ENCODE assay signal across 28 cellular contexts in the genomic region with DNA sequence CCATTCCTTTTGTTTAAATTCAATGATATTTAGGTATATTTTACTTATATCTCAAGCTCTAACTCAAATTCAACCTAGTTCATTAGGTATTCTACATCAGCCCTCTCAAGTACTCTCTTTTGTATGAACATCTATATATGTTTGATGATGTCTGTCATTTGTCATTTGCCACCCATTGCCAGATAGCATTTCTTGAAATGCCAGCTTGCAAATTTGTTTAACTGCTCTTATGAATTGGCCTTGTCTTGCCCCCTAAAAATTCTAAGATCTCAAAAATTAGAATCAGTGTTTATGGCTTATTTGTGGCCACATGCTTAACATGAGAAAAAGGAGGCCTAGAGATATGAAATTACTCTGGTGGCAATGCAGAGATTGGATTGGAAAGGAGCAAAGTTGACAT.
DNase-seq lines count a peak whose midpoint lies in the region; ATAC-seq, FAIRE-seq and TF ChIP-seq lines count a peak whose summit lies in the region.
"Had no signal": no experiment of that assay in that cellular context is flagged by ENCODE, and none has a peak within 500 bp of the region (broad histone marks: within the 10 kb centered on the region; RNA-seq: fewer than 3 reads in every experiment).

No MANE protein-coding gene starts in this region.

- H3K9me3 ChIP-seq in HepG2 (ENCODE audit: low read length) (peaks cover 84% of the 10 kb centered on the region), right lobe of liver (no peaks in the 10 kb centered on the region), A549 (peaks cover 4% of the 10 kb centered on the region; the same call in 1 of the 3 replicates)
- H3K9me3 ChIP-seq: BE2C; BLaER1; BLaER1 treated with 17β-estradiol and CSF1 and Interleukin-3, amounts not matched to agents 10 nM and 100 nM; Caco-2 had no signal

- H3K79me2 ChIP-seq in HepG2 (ENCODE audit: insufficient read depth, low read length), result no peaks in the 10 kb centered on the region

- FAIRE-seq in HepG2 (lab: Jason Lieb, UNC) (no peak), A549 (lab: Jason Lieb, UNC) (no peak)
- FAIRE-seq: D721Med had no signal

- no peak for DNase-seq in HepG2 (ENCODE audit: low spot score)
- DNase-seq in right lobe of liver, result no peak
- no peak for DNase-seq in A549 (ENCODE audit: low read depth in 1 of 2, low spot score in 1 of 2)
- no peak for DNase-seq in COR-L47 (lab: John Stamatoyannopoulos, UW)
- DNase-seq: 8988T; ACHN; AML-193; BE2C; C1 segment of cervical spinal cord; Caco-2; Calu3; CD4-positive, alpha-beta memory T cell; CD4-positive, alpha-beta T cell; CD4-positive, CD25-positive, alpha-beta regulatory T cell; CD8-positive, alpha-beta memory T cell; CD8-positive, alpha-beta T cell; DMS 273 treated with DMSO at 0.1 percent for 48 hours; DMS153; DMS53; DMS79; DMS79 treated with DMSO at 0.1 percent for 48 hours; DND-41; EL had no signal

- H3K4me1 ChIP-seq in HepG2 (ENCODE audit: insufficient read depth, low read length), result no peaks in the 10 kb centered on the region
- no peaks in the 10 kb centered on the region for H3K4me1 ChIP-seq in right lobe of liver
- H3K4me1 ChIP-seq in A549, result no peaks in the 10 kb centered on the region
- H3K4me1 ChIP-seq: BE2C, BLaER1, Caco-2 had no signal

- H3K4me3 ChIP-seq in HepG2 (replicated peaks in 1 of 3; ENCODE audit: insufficient read depth in 1 of 3, low read depth in 2 of 3, low read length in 3 of 3), result no peak overlapping the region
- no peak overlapping the region for H3K4me3 ChIP-seq in right lobe of liver
- no peak overlapping the region for H3K4me3 ChIP-seq in A549
- H3K4me3 ChIP-seq: BLaER1; BLaER1 treated with 17β-estradiol and CSF1 and Interleukin-3, amounts not matched to agents 10 nM and 100 nM had no signal

- intact Hi-C loops in HepG2 (cut with micrococcal nuclease; ENCODE audit: unreplicated experiment) (no loop called here), right lobe of liver (cut with DNase I) (no loop called here)

- no peaks in the 10 kb centered on the region for H4K20me1 ChIP-seq in HepG2 (ENCODE audit: insufficient read depth, low read length)
- H4K20me1 ChIP-seq: BLaER1; BLaER1 treated with 17β-estradiol and CSF1 and Interleukin-3, amounts not matched to agents 10 nM and 100 nM had no signal

- H3K4me2 ChIP-seq in HepG2 (ENCODE audit: low read depth, low read length) (no peak overlapping the region), A549 (no peak overlapping the region)
- H3K4me2 ChIP-seq: BLaER1; BLaER1 treated with 17β-estradiol and CSF1 and Interleukin-3, amounts not matched to agents 10 nM and 100 nM had no signal

- TF ChIP-seq RAD21 in HepG2 (CRISPR knock-in tag; IDR thresholded peaks at IDR 0.05), result no peak
- no peak for TF ChIP-seq RAD21 in A549 (conservative IDR thresholded peaks at IDR 0.05 in 1 of 2, IDR thresholded peaks at IDR 0.05 in 1 of 2)

- H3K9ac ChIP-seq in HepG2 (ENCODE audit: insufficient read depth, low read depth, low read length), result no peak overlapping the region
- H3K9ac ChIP-seq: BLaER1; BLaER1 treated with 17β-estradiol and CSF1 and Interleukin-3, amounts not matched to agents 10 nM and 100 nM had no signal

- POLR2A ChIA-PET in HepG2 (lab: Yijun Ruan, JAX) (no interaction called here), A549 (lab: Yijun Ruan, JAX) (no interaction called here)

- BruUV-seq in HepG2 (replicated peaks; lab: Mats Ljungman, UMichigan), result no TSS peak

- in situ Hi-C loops in HepG2 (cut with HindIII; ENCODE audit: extremely low pct_ligation_motif_present, low pct_unique_long_range_greater_than_20kb), result no loop called here

- no peaks in the 10 kb centered on the region for H3K36me3 ChIP-seq in HepG2 (replicated peaks in 1 of 2; ENCODE audit: control insufficient read depth in 1 of 2, insufficient read depth in 2 of 2, low read length in 2 of 2)
- no peaks in the 10 kb centered on the region for H3K36me3 ChIP-seq in right lobe of liver
- H3K36me3 ChIP-seq: BE2C; BLaER1; BLaER1 treated with 17β-estradiol and CSF1 and Interleukin-3, amounts not matched to agents 10 nM and 100 nM had no signal

- CTCF ChIA-PET in HepG2 (lab: Yijun Ruan, JAX; ENCODE audit: low intra/inter-chr PET ratio, low total read pairs) (no interaction called here), A549 (lab: Yijun Ruan, JAX) (no interaction called here)

- H3K27ac ChIP-seq in HepG2 (ENCODE audit: extremely low read length, insufficient read depth, low read length), result no peak overlapping the region
- no peak overlapping the region for H3K27ac ChIP-seq in right lobe of liver
- no peak overlapping the region for H3K27ac ChIP-seq in A549
- H3K27ac ChIP-seq: 22Rv1; BLaER1; BLaER1 treated with 17β-estradiol and CSF1 and Interleukin-3, amounts not matched to agents 10 nM and 100 nM; C4-2B had no signal

- ATAC-seq in HepG2 (no peak), right lobe of liver (no peak), A549 (no peak)
- ATAC-seq: CD8-positive, alpha-beta T cell had no signal

- TF ChIP-seq POLR2A in HepG2 (IDR thresholded peaks at IDR 0.05; ENCODE audit: insufficient read depth in 1 of 2, low read depth in 2 of 2, low read length in 2 of 2) (no peak), right lobe of liver (IDR thresholded peaks at IDR 0.05) (no peak), A549 (IDR thresholded peaks at IDR 0.05; ENCODE audit: low read length) (no peak)

- TF ChIP-seq CTCF in HepG2 (CRISPR knock-in tag; IDR thresholded peaks at IDR 0.05) (no peak), right lobe of liver (IDR thresholded peaks at IDR 0.05) (no peak), A549 (IDR thresholded peaks at IDR 0.05) (no peak)

- no peak for TF ChIP-seq EP300 in HepG2 (IDR thresholded peaks at IDR 0.05; ENCODE audit: low read depth in 2 of 2, low read length in 2 of 2)
- no peak for TF ChIP-seq EP300 in HepG2 (CRISPR knock-in tag; IDR thresholded peaks at IDR 0.05; ENCODE audit: borderline replicate concordance)
- no peak for TF ChIP-seq EP300 in A549 (IDR thresholded peaks at IDR 0.05)

- H3K27me3 ChIP-seq in HepG2 (ENCODE audit: control insufficient read depth in 1 of 2, insufficient read depth in 2 of 2, low read length in 2 of 2) (no peaks in the 10 kb centered on the region; a peak in 1 of 5 replicates), right lobe of liver (no peaks in the 10 kb centered on the region)
- H3K27me3 ChIP-seq: BE2C; BLaER1; BLaER1 treated with 17β-estradiol and CSF1 and Interleukin-3, amounts not matched to agents 10 nM and 100 nM had no signal

- H2AFZ ChIP-seq in HepG2 (ENCODE audit: low read length), result no peak overlapping the region

TF ChIP-seq in HepG2, 621 proteins besides CTCF, POLR2A, EP300 and RAD21 (continues in another document):
- TF ChIP-seq, protein P1, sequence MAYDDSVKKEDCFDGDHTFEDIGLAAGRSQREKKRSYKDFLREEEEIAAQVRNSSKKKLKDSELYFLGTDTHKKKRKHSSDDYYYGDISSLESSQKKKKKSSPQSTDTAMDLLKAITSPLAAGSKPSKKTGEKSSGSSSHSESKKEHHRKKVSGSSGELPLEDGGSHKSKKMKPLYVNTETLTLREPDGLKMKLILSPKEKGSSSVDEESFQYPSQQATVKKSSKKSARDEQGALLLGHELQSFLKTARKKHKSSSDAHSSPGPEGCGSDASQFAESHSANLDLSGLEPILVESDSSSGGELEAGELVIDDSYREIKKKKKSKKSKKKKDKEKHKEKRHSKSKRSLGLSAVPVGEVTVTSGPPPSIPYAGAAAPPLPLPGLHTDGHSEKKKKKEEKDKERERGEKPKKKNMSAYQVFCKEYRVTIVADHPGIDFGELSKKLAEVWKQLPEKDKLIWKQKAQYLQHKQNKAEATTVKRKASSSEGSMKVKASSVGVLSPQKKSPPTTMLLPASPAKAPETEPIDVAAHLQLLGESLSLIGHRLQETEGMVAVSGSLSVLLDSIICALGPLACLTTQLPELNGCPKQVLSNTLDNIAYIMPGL (CRISPR knock-in tag; IDR thresholded peaks at IDR 0.05; ENCODE audit: borderline replicate concordance in 1 of 2, low read depth in 1 of 2), result no peak
- TF ChIP-seq HNRNPLL (IDR thresholded peaks at IDR 0.05; ENCODE audit: low read depth, low read length, poor library complexity, severe bottlenecking), result no peak
- TF ChIP-seq MEIS2 (CRISPR knock-in tag; IDR thresholded peaks at IDR 0.05), result no peak
- TF ChIP-seq MAFF (IDR thresholded peaks at IDR 0.05; ENCODE audit: low read depth, low read length), result peak; percentile 69
- TF ChIP-seq MAFK (conservative IDR thresholded peaks at IDR 0.05 in 1 of 2, IDR thresholded peaks at IDR 0.05 in 1 of 2; ENCODE audit: low read length in 2 of 2), result peak; percentile 48 to 75; a peak in 3 of 4 replicates
- TF ChIP-seq ZNF234 (CRISPR knock-in tag; conservative IDR thresholded peaks at IDR 0.05), result no peak

TF ChIP-seq in A549, 52 proteins besides CTCF, POLR2A, EP300 and RAD21:
- peak; percentile 25 for TF ChIP-seq MAFK (IDR thresholded peaks at IDR 0.05; ENCODE audit: partially characterized antibody)
- no peak for TF ChIP-seq SREBF2 (IDR thresholded peaks at IDR 0.05)
TF ChIP-seq in A549: peak in this region for 1.
